Comparison of ENCODE assay signal across 17 cellular contexts in genomic region chr17:78675836-78676235, GRCh38.
"Had no signal": no experiment of that assay in that cellular context is flagged by ENCODE, and none has a peak within 500 bp of the region (broad histone marks: within the 10 kb centered on the region; RNA-seq: fewer than 3 reads in every experiment).

No MANE protein-coding gene starts in this region.

- H3K4me3 ChIP-seq: dorsolateral prefrontal cortex, ovary, SK-N-MC, stomach, vagina had no signal

- H3K27me3 ChIP-seq: dorsolateral prefrontal cortex, foreskin keratinocyte, ovary, stomach, vagina had no signal

- H3K9me3 Mint-ChIP-seq: brain, neural crest cell, T-cell had no signal

- H3K27ac ChIP-seq: foreskin keratinocyte, ovary, SK-N-MC, stomach, vagina, VCaP had no signal

- DNase-seq: activated CD4-positive, alpha-beta T cell treated with anti-CD3 and anti-CD28 coated beads for 36 hours; activated CD8-positive, alpha-beta memory T cell treated with anti-CD3 and anti-CD28 coated beads for 24 hours; activated gamma-delta T cell treated with Interleukin-2 at 50 U/mL for 16 hours; amniotic stem cell; foreskin keratinocyte; ovary; stimulated activated CD4-positive, alpha-beta T cell treated with anti-CD3 and anti-CD28 coated beads, Interleukin-4, amount 100 ng/mL, for 1 hour; stimulated activated CD8-positive, alpha-beta memory T cell treated with anti-CD3 and anti-CD28 coated beads, Interleukin-4, amount 100 ng/mL, for 48 hours; stomach; T-cell had no signal

- H3K27me3 Mint-ChIP-seq: activated CD4-positive, alpha-beta T cell treated with anti-CD3 and anti-CD28 coated beads for 36 hours; brain; T-cell had no signal

- H3K4me3 Mint-ChIP-seq: activated CD4-positive, alpha-beta T cell treated with anti-CD3 and anti-CD28 coated beads for 36 hours; brain; neural crest cell; T-cell had no signal

- ATAC-seq: activated CD4-positive, alpha-beta T cell treated with anti-CD3 and anti-CD28 coated beads for 36 hours; foreskin keratinocyte; left lobe of liver; T-cell had no signal

- H3K27ac Mint-ChIP-seq: activated CD4-positive, alpha-beta T cell treated with anti-CD3 and anti-CD28 coated beads for 36 hours; T-cell had no signal

- H3K9me3 ChIP-seq: ovary, stomach, vagina had no signal

- H3K36me3 ChIP-seq: ovary had no signal

- H3K4me1 Mint-ChIP-seq: activated CD4-positive, alpha-beta T cell treated with anti-CD3 and anti-CD28 coated beads for 36 hours had no signal
